Comparison of ENCODE assay signal across 1 cellular context in genomic region chr6:24340998-24341934, GRCh38.
TF ChIP-seq lines count a peak whose summit lies in the region.

No MANE protein-coding gene starts in this region.

TF ChIP-seq in HepG2, 621 proteins besides CTCF, POLR2A, EP300 and RAD21 (continued from another document and continues in another):
- TF ChIP-seq KLF16 (CRISPR knock-in tag; IDR thresholded peaks at IDR 0.05) (peak in 1 of 2 experiments; percentile 87; a peak in 2 of 4 replicates), ZNF3 (CRISPR knock-in tag; IDR thresholded peaks at IDR 0.05) (no peak; the same call in 1 of the 2 replicates), ATF1 (CRISPR knock-in tag; IDR thresholded peaks at IDR 0.05) (peak; percentile 81; the same call in 1 of the 2 replicates), TSC22D2 (CRISPR knock-in tag; IDR thresholded peaks at IDR 0.05; ENCODE audit: borderline replicate concordance) (no peak), ZNF747 (CRISPR knock-in tag; IDR thresholded peaks at IDR 0.05; ENCODE audit: borderline replicate concordance) (no peak), TBX3 (IDR thresholded peaks at IDR 0.05; ENCODE audit: borderline replicate concordance) (peak; percentile 91), GLMP (CRISPR knock-in tag; IDR thresholded peaks at IDR 0.05; ENCODE audit: borderline replicate concordance) (no peak), GATAD1 (CRISPR knock-in tag; IDR thresholded peaks at IDR 0.05) (peak; percentile 73), ZNF678 (CRISPR knock-in tag; IDR thresholded peaks at IDR 0.05) (no peak), GMEB1 (CRISPR knock-in tag; IDR thresholded peaks at IDR 0.05; ENCODE audit: borderline replicate concordance) (no peak; the same call in 1 of the 2 replicates), ZNF616 (CRISPR knock-in tag; IDR thresholded peaks at IDR 0.05; ENCODE audit: low read depth) (no peak), KLF13 (CRISPR knock-in tag; IDR thresholded peaks at IDR 0.05) (no peak), MYNN (CRISPR knock-in tag; IDR thresholded peaks at IDR 0.05; ENCODE audit: low read depth) (no peak), ZNF225 (CRISPR knock-in tag; IDR thresholded peaks at IDR 0.05) (no peak), GPBP1L1 (CRISPR knock-in tag; IDR thresholded peaks at IDR 0.05) (no peak), ZNF430 (CRISPR knock-in tag; IDR thresholded peaks at IDR 0.05) (peak; percentile 61; the same call in 1 of the 2 replicates), ZSCAN12 (CRISPR knock-in tag; IDR thresholded peaks at IDR 0.05) (no peak), RFX1 (IDR thresholded peaks at IDR 0.05) (no peak), ZNF563 (CRISPR knock-in tag; IDR thresholded peaks at IDR 0.05) (no peak), SRSF1 (optimal IDR thresholded peaks at IDR 0.05; ENCODE audit: low read depth, low read length) (no peak), ZEB1 (IDR thresholded peaks at IDR 0.05; ENCODE audit: insufficient replicate concordance, low read depth) (peak; percentile 78), GABPB1 (CRISPR knock-in tag; IDR thresholded peaks at IDR 0.05) (0 out of 2 replicates have a peak, but pooled peaks have one; percentile 21), ZBTB37 (CRISPR knock-in tag; IDR thresholded peaks at IDR 0.05) (no peak), AHR (CRISPR knock-in tag; IDR thresholded peaks at IDR 0.05) (no peak; the same call in 1 of the 2 replicates), ZSCAN31 (CRISPR knock-in tag; IDR thresholded peaks at IDR 0.05; ENCODE audit: low read depth) (no peak), ZSCAN5A (CRISPR knock-in tag; IDR thresholded peaks at IDR 0.05; ENCODE audit: borderline replicate concordance) (peak; percentile 75; the same call in 1 of the 2 replicates), ZNF510 (CRISPR knock-in tag; IDR thresholded peaks at IDR 0.05; ENCODE audit: low read depth) (peak; percentile 70; the same call in 1 of the 2 replicates), ZNF609 (CRISPR knock-in tag; IDR thresholded peaks at IDR 0.05; ENCODE audit: borderline replicate concordance) (peak; percentile 99), NFE2 (CRISPR knock-in tag; IDR thresholded peaks at IDR 0.05) (no peak), STAT5B (CRISPR knock-in tag; IDR thresholded peaks at IDR 0.05) (no peak), ZNF33A (CRISPR knock-in tag; IDR thresholded peaks at IDR 0.05; ENCODE audit: borderline replicate concordance) (no peak), MIER2 (CRISPR knock-in tag; IDR thresholded peaks at IDR 0.05) (peak; percentile 28; the same call in 1 of the 2 replicates), POGK (CRISPR knock-in tag; conservative IDR thresholded peaks at IDR 0.05) (no peak), MAFF (IDR thresholded peaks at IDR 0.05; ENCODE audit: low read depth, low read length) (no peak), FOSL2 (CRISPR knock-in tag; IDR thresholded peaks at IDR 0.05) (peak; percentile 86), ZNF224 (CRISPR knock-in tag; IDR thresholded peaks at IDR 0.05) (no peak), ZFP90 (CRISPR knock-in tag; IDR thresholded peaks at IDR 0.05; ENCODE audit: borderline replicate concordance) (peak; percentile 19; the same call in 1 of the 2 replicates), MZF1 (CRISPR knock-in tag; IDR thresholded peaks at IDR 0.05; ENCODE audit: borderline replicate concordance) (no peak), SIX1 (CRISPR knock-in tag; IDR thresholded peaks at IDR 0.05; ENCODE audit: borderline replicate concordance) (peak; percentile 91), THYN1 (CRISPR knock-in tag; IDR thresholded peaks at IDR 0.05; ENCODE audit: borderline replicate concordance, low read depth) (no peak), NFATC3 (CRISPR knock-in tag; IDR thresholded peaks at IDR 0.05) (no peak), KLF11 (CRISPR knock-in tag; IDR thresholded peaks at IDR 0.05) (no peak), CREBL2 (CRISPR knock-in tag; IDR thresholded peaks at IDR 0.05; ENCODE audit: borderline replicate concordance) (no peak), ZNF20 (CRISPR knock-in tag; IDR thresholded peaks at IDR 0.05) (no peak), ZNF335 (CRISPR knock-in tag; IDR thresholded peaks at IDR 0.05) (no peak), GTF2F1 (IDR thresholded peaks at IDR 0.05; ENCODE audit: low read length) (no peak), TRIM24 (CRISPR knock-in tag; IDR thresholded peaks at IDR 0.05) (no peak), DMAP1 (CRISPR knock-in tag; IDR thresholded peaks at IDR 0.05) (peak; percentile 79; the same call in 1 of the 2 replicates), KAT7 (CRISPR knock-in tag; IDR thresholded peaks at IDR 0.05; ENCODE audit: borderline replicate concordance) (0 out of 2 replicates have a peak, but pooled peaks have one; percentile 19), ATF2 (CRISPR knock-in tag; IDR thresholded peaks at IDR 0.05) (peak; percentile 87), POLR2AphosphoS5 (IDR thresholded peaks at IDR 0.05; ENCODE audit: low read depth, low read length) (no peak), CCDC6 (CRISPR knock-in tag; IDR thresholded peaks at IDR 0.05) (0 out of 2 replicates have a peak, but pooled peaks have one; percentile 41), CHD2 (IDR thresholded peaks at IDR 0.05; ENCODE audit: low read depth, low read length) (no peak), ZNF607 (CRISPR knock-in tag; IDR thresholded peaks at IDR 0.05; ENCODE audit: borderline replicate concordance) (0 out of 2 replicates have a peak, but pooled peaks have one; percentile 36), ZNF333 (CRISPR knock-in tag; IDR thresholded peaks at IDR 0.05; ENCODE audit: borderline replicate concordance) (no peak)
